9 cellular contexts compared by ENCODE assay signal in genomic region chr11:26443617-26444016, GRCh38.
"Had no signal": no experiment of that assay in that cellular context is flagged by ENCODE, and none has a peak within 500 bp of the region (broad histone marks: within the 10 kb centered on the region; RNA-seq: fewer than 3 reads in every experiment).

No MANE protein-coding gene starts in this region.

- H3K36me3 ChIP-seq: HAP-1 had no signal

- FAIRE-seq: HTR-8/SVneo had no signal

- DNase-seq: H7, HFFc6, Karpas-422, KBM-7 had no signal

- H3K4me1 ChIP-seq: HAP-1 had no signal

- H2AFZ ChIP-seq: GM23338 had no signal

- H3K9ac ChIP-seq: KMS-11 had no signal

- ATAC-seq: GM23338, HCT116 had no signal

- H3K4me2 ChIP-seq: GM23338, KMS-11 had no signal

- H3K27ac ChIP-seq: KMS-11 had no signal

- H3K4me3 ChIP-seq: GM23338, HAP-1 had no signal

- H3K9me3 ChIP-seq: HAP-1 had no signal
